ENCODE assay signal across 14 cellular contexts in genomic region chr12:42704340-42704739, GRCh38.
DNase-seq lines count a peak whose midpoint lies in the region; ATAC-seq and TF ChIP-seq lines count a peak whose summit lies in the region.
"Had no signal": no experiment of that assay in that cellular context is flagged by ENCODE, and none has a peak within 500 bp of the region (broad histone marks: within the 10 kb centered on the region; RNA-seq: fewer than 3 reads in every experiment).

No MANE protein-coding gene starts in this region.

- DNase-seq in GM03348 (ENCODE audit: low spot score): peak; percentile 9
- peak; percentile 31 for DNase-seq in NCI-H226
- peak; percentile 47 for DNase-seq in fibroblast of the aortic adventitia (ENCODE audit: low read depth)
- no peak for DNase-seq in uterus
- DNase-seq in ecto neural progenitor cell (ENCODE audit: low spot score): no peak
- DNase-seq in NCI-H1436 treated with DMSO at 0.1 percent for 48 hours (lab: John Stamatoyannopoulos, UW): no peak
- DNase-seq in osteoblast (ENCODE audit: insufficient read length, low spot score, missing footprints): no peak
- DNase-seq: Calu3, DMS79 treated with DMSO at 0.1 percent for 48 hours, GDM1 had no signal

- no peak for ATAC-seq in GM18511 (IDR thresholded peaks at IDR 0.05; ENCODE audit: unreplicated experiment)
- ATAC-seq: A549, HCT116 had no signal

- H4K20me1 ChIP-seq in osteoblast (ENCODE audit: insufficient read depth, low read length): no peaks in the 10 kb centered on the region
- H4K20me1 ChIP-seq: BLaER1 treated with 17β-estradiol and CSF1 and Interleukin-3, amounts not matched to agents 10 nM and 100 nM had no signal

- H3K27ac ChIP-seq in uterus: peak overlapping the region; percentile 8 to 59
- H3K27ac ChIP-seq in osteoblast (ENCODE audit: low read depth, low read length): no peak overlapping the region
- H3K27ac ChIP-seq: A549; BLaER1 treated with 17β-estradiol and CSF1 and Interleukin-3, amounts not matched to agents 10 nM and 100 nM had no signal

- H3K4me1 ChIP-seq in uterus (no peaks in the 10 kb centered on the region), osteoblast (ENCODE audit: insufficient read depth, low read length) (peaks cover 3% of the 10 kb centered on the region)
- H3K4me1 ChIP-seq: A549; BLaER1 treated with 17β-estradiol and CSF1 and Interleukin-3, amounts not matched to agents 10 nM and 100 nM had no signal

- TF ChIP-seq POLR2A in uterus (IDR thresholded peaks at IDR 0.05): no peak

- H3K9me3 ChIP-seq in uterus (no peaks in the 10 kb centered on the region), osteoblast (ENCODE audit: low read depth, low read length) (no peaks in the 10 kb centered on the region)
- H3K9me3 ChIP-seq: A549; BLaER1 treated with 17β-estradiol and CSF1 and Interleukin-3, amounts not matched to agents 10 nM and 100 nM had no signal

- TF ChIP-seq CTCF in fibroblast of the aortic adventitia (IDR thresholded peaks at IDR 0.05; ENCODE audit: insufficient read depth, low read length) (no peak), uterus (IDR thresholded peaks at IDR 0.05) (no peak), osteoblast (IDR thresholded peaks at IDR 0.05; ENCODE audit: extremely low read depth, low read depth, low read length) (no peak)

- H3K27me3 ChIP-seq in uterus (no peaks in the 10 kb centered on the region), osteoblast (ENCODE audit: insufficient read depth, low read length) (peaks cover 12% of the 10 kb centered on the region)
- H3K27me3 ChIP-seq: BLaER1 treated with 17β-estradiol and CSF1 and Interleukin-3, amounts not matched to agents 10 nM and 100 nM had no signal

- H2AFZ ChIP-seq in osteoblast (ENCODE audit: low read length): no peak overlapping the region

- H3K36me3 ChIP-seq in uterus (no peaks in the 10 kb centered on the region), osteoblast (ENCODE audit: insufficient read depth, low read length) (no peaks in the 10 kb centered on the region)
- H3K36me3 ChIP-seq: BLaER1 treated with 17β-estradiol and CSF1 and Interleukin-3, amounts not matched to agents 10 nM and 100 nM had no signal

- H3K4me3 ChIP-seq in fibroblast of the aortic adventitia (ENCODE audit: low read depth, low read length) (no peak overlapping the region), uterus (no peak overlapping the region), osteoblast (ENCODE audit: insufficient read depth, low read length) (no peak overlapping the region)
- H3K4me3 ChIP-seq: A549; BLaER1 treated with 17β-estradiol and CSF1 and Interleukin-3, amounts not matched to agents 10 nM and 100 nM had no signal

- no peaks in the 10 kb centered on the region for H3K79me2 ChIP-seq in osteoblast (ENCODE audit: insufficient read depth, low read length)

- no peak overlapping the region for H3K4me2 ChIP-seq in osteoblast (ENCODE audit: insufficient read depth, low read length)
- H3K4me2 ChIP-seq: A549; BLaER1 treated with 17β-estradiol and CSF1 and Interleukin-3, amounts not matched to agents 10 nM and 100 nM had no signal

- intact Hi-C loops in uterus (cut with DNase I; ENCODE audit: low total_unique reads): no loop called here

Comparison
In these comparisons a context has a peak if more than half of its experiments do, and no peak if none do; other contexts are left out.
1. DNase-seq: peak in GM03348 (single experiment), NCI-H226 (single experiment) and fibroblast of the aortic adventitia (single experiment); none in uterus (0 of 2), ecto neural progenitor cell (single experiment), NCI-H1436 treated with DMSO at 0.1 percent for 48 hours (single experiment) and osteoblast (single experiment).